Comparison of ENCODE assay signal across 21 cellular contexts in genomic region chr4:11436673-11437072, GRCh38. TPM values are rescaled to one million over a fixed set of nuclear protein-coding genes. Genes with fewer than 3 reads are reported as not detected.
DNase-seq lines count a peak whose midpoint lies in the region; ATAC-seq and TF ChIP-seq lines count a peak whose summit lies in the region.
"Had no signal": no experiment of that assay in that cellular context is flagged by ENCODE, and none has a peak within 500 bp of the region (broad histone marks: within the 10 kb centered on the region; RNA-seq: fewer than 3 reads in every experiment).

No MANE protein-coding gene starts in this region.

- DNase-seq in foreskin keratinocyte (peak in 1 of 2 donors; percentile 42), type B pancreatic cell (ENCODE audit: extremely low spot score, unreplicated experiment) (no peak)
- DNase-seq in activated naive CD4-positive, alpha-beta T cell treated with anti-CD3 and anti-CD28 coated beads, Interleukin-2, amount 50 U/mL, for 16 hours: no peak
- DNase-seq in stimulated activated CD4-positive, alpha-beta T cell treated with anti-CD3 and anti-CD28 coated beads, Interleukin-2, amount 100 ng/mL, for 24 hours: no peak
- DNase-seq: activated CD4-positive, alpha-beta T cell treated with anti-CD3 and anti-CD28 coated beads, Interleukin-2, amount 10 ng/mL, durations not matched to agents 24 days and 14 days; activated T-cell treated with anti-CD3 and anti-CD28 coated beads, Interleukin-2, amount 50 U/mL, for 72 hours; adrenal gland; left lung; NCI-H1105 treated with DMSO at 0.1 percent for 48 hours; NCI-H748 treated with DMSO at 0.1 percent for 48 hours; stimulated activated CD4-positive, alpha-beta T cell treated with anti-CD3 and anti-CD28 coated beads, Interleukin-4, amount 100 ng/mL, for 1 hour; T-helper 2 cell; upper lobe of left lung had no signal

- H3K27ac ChIP-seq in foreskin keratinocyte: no peak overlapping the region
- H3K27ac ChIP-seq: adrenal gland, epithelial cell of prostate, left lung, upper lobe of left lung had no signal

- H3K27me3 Mint-ChIP-seq in type B pancreatic cell: no peaks in the 10 kb centered on the region

- TF ChIP-seq CTCF in foreskin keratinocyte (conservative IDR thresholded peaks at IDR 0.05) (no peak), type B pancreatic cell (conservative IDR thresholded peaks at IDR 0.05) (no peak)

- no peaks in the 10 kb centered on the region for H3K9me3 Mint-ChIP-seq in type B pancreatic cell
- H3K9me3 Mint-ChIP-seq: activated CD4-positive, alpha-beta T cell treated with anti-CD3 and anti-CD28 coated beads, Interleukin-2, amount 10 ng/mL, durations not matched to agents 24 days and 14 days; activated T-cell treated with anti-CD3 and anti-CD28 coated beads, Interleukin-2, amount 50 U/mL, for 72 hours; nephron had no signal

- no peak overlapping the region for H3K27ac Mint-ChIP-seq in type B pancreatic cell
- H3K27ac Mint-ChIP-seq: activated CD4-positive, alpha-beta T cell treated with anti-CD3 and anti-CD28 coated beads, Interleukin-2, amount 10 ng/mL, durations not matched to agents 24 days and 14 days; activated T-cell treated with anti-CD3 and anti-CD28 coated beads, Interleukin-2, amount 50 U/mL, for 72 hours; nephron had no signal

- H3K27me3 ChIP-seq in foreskin keratinocyte: no peaks in the 10 kb centered on the region
- H3K27me3 ChIP-seq: adrenal gland, left lung, upper lobe of left lung had no signal

- no peaks in the 10 kb centered on the region for H3K36me3 Mint-ChIP-seq in type B pancreatic cell

- peaks cover 11% of the 10 kb centered on the region for H3K4me1 ChIP-seq in foreskin keratinocyte
- H3K4me1 ChIP-seq: upper lobe of left lung had no signal

- H3K4me3 Mint-ChIP-seq in type B pancreatic cell: no peak overlapping the region
- H3K4me3 Mint-ChIP-seq: activated CD4-positive, alpha-beta T cell treated with anti-CD3 and anti-CD28 coated beads, Interleukin-2, amount 10 ng/mL, durations not matched to agents 24 days and 14 days; activated T-cell treated with anti-CD3 and anti-CD28 coated beads, Interleukin-2, amount 50 U/mL, for 72 hours; nephron had no signal

- ATAC-seq in GM18502 (IDR thresholded peaks at IDR 0.05; ENCODE audit: poor library complexity, unreplicated experiment) (peak; percentile 46), GM21529 (IDR thresholded peaks at IDR 0.05; ENCODE audit: unreplicated experiment) (peak; percentile 68), HG03378 (IDR thresholded peaks at IDR 0.05; ENCODE audit: unreplicated experiment) (peak; percentile 45), foreskin keratinocyte (peak; percentile 61), GM18520 (IDR thresholded peaks at IDR 0.05; ENCODE audit: unreplicated experiment) (no peak)
- ATAC-seq: activated T-cell treated with anti-CD3 and anti-CD28 coated beads, Interleukin-2, amount 50 U/mL, for 72 hours; HCT116; left lung; Right ventricle myocardium inferior had no signal

- no peaks in the 10 kb centered on the region for H3K4me1 Mint-ChIP-seq in type B pancreatic cell (ENCODE audit: unreplicated experiment)
- H3K4me1 Mint-ChIP-seq: activated CD4-positive, alpha-beta T cell treated with anti-CD3 and anti-CD28 coated beads, Interleukin-2, amount 10 ng/mL, durations not matched to agents 24 days and 14 days; nephron had no signal

RNA-seq across cellular contexts. Expression of gene HS3ST1, which starts 8.0 kb away (rescaled TPM):
- total RNA-seq in foreskin keratinocyte (7.1 and 8.5 TPM in 2 replicates), type B pancreatic cell (ENCODE audit: low replicate concordance) (2.5 and 4.6 TPM in 2 replicates)
- polyA plus RNA-seq in foreskin keratinocyte: 5.1 and 5.8 TPM in 2 replicates
- total RNA-seq: activated T-cell treated with anti-CD3 and anti-CD28 coated beads, Interleukin-2, amount 50 U/mL, for 72 hours had no signal
